10 cellular contexts compared by ENCODE assay signal in genomic region chrX:15903186-15903681, GRCh38. TPM values are rescaled to one million over a fixed set of nuclear protein-coding genes. Genes with fewer than 3 reads are reported as not detected.
DNase-seq lines count a peak whose midpoint lies in the region; ATAC-seq and TF ChIP-seq lines count a peak whose summit lies in the region.
"Had no signal": no experiment of that assay in that cellular context is flagged by ENCODE, and none has a peak within 500 bp of the region (broad histone marks: within the 10 kb centered on the region; RNA-seq: fewer than 3 reads in every experiment).

No MANE protein-coding gene starts in this region.

- H3K9me3 ChIP-seq in SJCRH30 (replicated peaks) (no peaks in the 10 kb centered on the region), mesenchymal stem cell (ENCODE audit: control insufficient read depth, low read length) (no peaks in the 10 kb centered on the region), WERI-Rb-1 (ENCODE audit: severe bottlenecking) (no peaks in the 10 kb centered on the region)
- H3K9me3 ChIP-seq: SJSA1 had no signal

- intact Hi-C loops in CD14-positive monocyte (cut with micrococcal nuclease), result no loop called here

- H4K8ac ChIP-seq in mesenchymal stem cell (ENCODE audit: low read length), result no peak overlapping the region

- H3K27ac ChIP-seq in SJCRH30 (no peak overlapping the region), mesenchymal stem cell (ENCODE audit: low read length, poor library complexity, severe bottlenecking) (no peak overlapping the region), WERI-Rb-1 (no peak overlapping the region)
- H3K27ac ChIP-seq: SJSA1, upper lobe of left lung had no signal

- no peak overlapping the region for H3K4ac ChIP-seq in mesenchymal stem cell (ENCODE audit: low read depth in 1 of 2, low read length in 2 of 2)

- no peak overlapping the region for H3K4me3 ChIP-seq in SJCRH30
- H3K4me3 ChIP-seq in mesenchymal stem cell (ENCODE audit: insufficient read depth in 1 of 2, low read depth in 1 of 2, low read length in 2 of 2), result no peak overlapping the region
- no peak overlapping the region for H3K4me3 ChIP-seq in WERI-Rb-1 (ENCODE audit: low read depth, low read length)
- H3K4me3 ChIP-seq: SJSA1, upper lobe of left lung had no signal

- H2BK120ac ChIP-seq in mesenchymal stem cell (ENCODE audit: low read depth, low read length), result no peak overlapping the region

- no peak overlapping the region for H3K18ac ChIP-seq in mesenchymal stem cell (ENCODE audit: low read depth in 1 of 2, low read length in 2 of 2)

- no peak overlapping the region for H3K14ac ChIP-seq in mesenchymal stem cell (ENCODE audit: low read length in 2 of 2)

- H3K4me2 ChIP-seq in mesenchymal stem cell (ENCODE audit: low read length, poor library complexity, severe bottlenecking), result no peak overlapping the region

- H3K4me3 Mint-ChIP-seq in CD14-positive monocyte, result peak overlapping the region in 1 of 2 donors; percentile 59

- peaks cover 0 to 14% (median 0%) of the 10 kb centered on the region in 3 donors for H3K27me3 Mint-ChIP-seq in CD14-positive monocyte (ENCODE audit: low read depth in 3 of 3)

- ATAC-seq in GM19324 (IDR thresholded peaks at IDR 0.05; ENCODE audit: low FRiP score, unreplicated experiment) (peak; percentile 90), HG03108 (IDR thresholded peaks at IDR 0.05; ENCODE audit: unreplicated experiment) (peak; percentile 89), left lobe of liver (no peak)

- H3K79me1 ChIP-seq in mesenchymal stem cell (replicated peaks; ENCODE audit: low read length, poor library complexity, severe bottlenecking), result no peaks in the 10 kb centered on the region

- H3K4me1 ChIP-seq in SJCRH30 (peaks cover 10% of the 10 kb centered on the region), mesenchymal stem cell (ENCODE audit: control insufficient read depth, insufficient read depth, low read depth, low read length) (no peaks in the 10 kb centered on the region)
- H3K4me1 ChIP-seq: SJSA1 had no signal

- no peak overlapping the region for H2BK15ac ChIP-seq in mesenchymal stem cell (ENCODE audit: low read depth, poor library complexity, severe bottlenecking)

- H3K27ac Mint-ChIP-seq in CD14-positive monocyte, result peak overlapping the region; percentile 89 to 97 (median 96)

- no peak overlapping the region for H2BK12ac ChIP-seq in mesenchymal stem cell (ENCODE audit: low read length in 2 of 2)

- TF ChIP-seq CTCF in CD14-positive monocyte (IDR thresholded peaks at IDR 0.05), result no peak
- TF ChIP-seq CTCF in WERI-Rb-1 (IDR thresholded peaks at IDR 0.05; ENCODE audit: low read depth, low read length), result no peak

- H3K36me3 Mint-ChIP-seq in CD14-positive monocyte, result peaks cover 9 to 22% of the 10 kb centered on the region in 2 donors

- H3K36me3 ChIP-seq in SJCRH30 (no peaks in the 10 kb centered on the region), mesenchymal stem cell (ENCODE audit: control insufficient read depth in 1 of 2, insufficient read depth in 2 of 2, low read depth in 1 of 2, low read length in 2 of 2) (no peaks in the 10 kb centered on the region), WERI-Rb-1 (no peaks in the 10 kb centered on the region)
- H3K36me3 ChIP-seq: SJSA1, upper lobe of left lung had no signal

- 100% methylated on average over 1 of the region's 5 CpGs for WGBS in mesenchymal stem cell

- H2AK5ac ChIP-seq in mesenchymal stem cell (ENCODE audit: low read length, severe bottlenecking), result no peak overlapping the region

- peaks cover 29% of the 10 kb centered on the region for H3K4me1 Mint-ChIP-seq in CD14-positive monocyte

- H3K23ac ChIP-seq in mesenchymal stem cell (ENCODE audit: low read length in 2 of 2), result no peak overlapping the region

- no peak overlapping the region for H3K9ac ChIP-seq in mesenchymal stem cell (ENCODE audit: low read length)

- no peak overlapping the region for H2BK5ac ChIP-seq in mesenchymal stem cell (ENCODE audit: low read depth, low read length, poor library complexity, severe bottlenecking)

- H2AFZ ChIP-seq in mesenchymal stem cell (ENCODE audit: low read depth, low read length), result no peak overlapping the region

- peaks cover 10 to 25% (median 21%) of the 10 kb centered on the region in 7 donors for H3K9me3 Mint-ChIP-seq in CD14-positive monocyte

- H4K91ac ChIP-seq in mesenchymal stem cell (ENCODE audit: low read length), result no peak overlapping the region

- DNase-seq in CD14-positive monocyte (ENCODE audit: low spot score) (no peak), SJCRH30 (peak; percentile 56 to 78), mesenchymal stem cell (no peak), left lobe of liver (ENCODE audit: low spot score) (no peak), WERI-Rb-1 (no peak)
- DNase-seq in NK-92 treated with Interleukin-12 subunit alpha and Interleukin-12 subunit beta, amount 100 ng/mL, for 24 hours (lab: John Stamatoyannopoulos, UW), result no peak
- DNase-seq: upper lobe of left lung had no signal

- H3K27me3 ChIP-seq in SJCRH30, result no peaks in the 10 kb centered on the region
- H3K27me3 ChIP-seq in mesenchymal stem cell (ENCODE audit: control insufficient read depth in 1 of 2, insufficient read depth in 1 of 2, low read length in 2 of 2), result peaks cover 0 to under 1% of the 10 kb centered on the region in 2 experiments
- peaks cover 26% of the 10 kb centered on the region for H3K27me3 ChIP-seq in WERI-Rb-1 (ENCODE audit: insufficient read depth, low read depth, severe bottlenecking)
- H3K27me3 ChIP-seq: SJSA1 had no signal

RNA-seq across cellular contexts. Expression of gene AP1S2, which starts 48.6 kb away (rescaled TPM):
- polyA plus RNA-seq in CD14-positive monocyte, result 100 to 1,000 TPM; 806 to 851 TPM
- 205 and 230 TPM in 2 replicates for total RNA-seq in SJCRH30 (2014; rRNA removed; shearing (Covaris generic))
- 45.4 TPM for polyA plus RNA-seq in mesenchymal stem cell (2013, experiment 1 of 2)
- polyA plus RNA-seq in mesenchymal stem cell (2013, experiment 2 of 2), result 47.5 TPM
- total RNA-seq in left lobe of liver, result 3.9 TPM

Comparison
In these comparisons a context has a peak if more than half of its experiments do, and no peak if none do; other contexts are left out.
1. DNase-seq: peak in SJCRH30 (2 of 2); none in CD14-positive monocyte (single experiment), mesenchymal stem cell (single experiment), left lobe of liver (single experiment), WERI-Rb-1 (single experiment) and NK-92 treated with Interleukin-12 subunit alpha and Interleukin-12 subunit beta, amount 100 ng/mL, for 24 hours (single experiment).
2. RNA of gene AP1S2, which starts 48.6 kb away (total RNA-seq): 205 to 230 TPM in SJCRH30; 3.9 TPM in left lobe of liver (single experiment); every median in the first group is over 10 times any median in the second.